Comparison of ENCODE assay signal across 1 cellular context in the genomic region with DNA sequence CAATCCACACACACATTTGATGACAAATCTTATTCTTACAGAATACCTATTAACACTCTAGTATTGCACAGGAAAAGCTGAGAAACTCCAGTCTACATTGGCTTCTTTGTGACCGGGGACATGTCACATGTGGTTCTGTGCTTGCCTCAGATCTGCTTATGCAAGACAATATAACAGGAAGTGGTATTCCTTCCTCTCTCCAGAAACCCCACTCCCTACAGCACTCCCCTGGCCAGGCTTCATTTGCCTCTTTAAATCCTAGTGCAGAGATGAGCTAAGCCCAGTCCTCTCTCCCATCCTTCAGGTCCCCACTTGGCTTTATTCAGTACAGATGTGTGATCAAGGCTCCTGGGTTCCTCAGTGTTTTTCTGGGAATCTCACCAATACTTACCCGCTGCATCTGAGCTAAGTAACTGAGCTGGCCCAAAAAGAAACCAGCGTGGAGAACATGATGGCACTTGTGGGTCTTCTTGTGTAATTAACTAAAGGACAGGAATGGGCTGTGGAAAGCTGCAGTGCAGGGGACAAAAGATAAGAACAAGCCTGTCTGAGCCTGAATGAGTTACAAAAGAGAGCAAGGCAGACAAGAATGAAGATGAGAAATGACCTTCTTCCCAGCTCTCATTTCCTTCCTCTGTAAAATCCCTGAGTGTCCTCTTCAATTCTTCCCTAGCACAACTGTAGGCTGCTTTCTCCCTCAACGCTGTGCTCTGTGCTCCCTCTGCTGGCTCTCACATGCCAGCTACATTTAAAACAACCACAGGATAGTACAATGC.
TF ChIP-seq lines count a peak whose summit lies in the region.

No MANE protein-coding gene starts in this region.

TF ChIP-seq in SK-N-SH treated with all-trans-retinoic acid at 6 μM for 48 hours, 23 proteins besides CTCF, POLR2A, EP300 and RAD21 (continued from another document):
- TF ChIP-seq TSHZ2 (CRISPR knock-in tag; IDR thresholded peaks at IDR 0.05), result no peak
- TF ChIP-seq ZC3H10 (CRISPR knock-in tag; IDR thresholded peaks at IDR 0.05), result no peak
- no peak for TF ChIP-seq ZFP30 (CRISPR knock-in tag; IDR thresholded peaks at IDR 0.05)
- no peak for TF ChIP-seq RARB (CRISPR knock-in tag; IDR thresholded peaks at IDR 0.05)
- no peak for TF ChIP-seq GLIS3 (CRISPR knock-in tag; IDR thresholded peaks at IDR 0.05)
- no peak for TF ChIP-seq ZNF8 (CRISPR knock-in tag; IDR thresholded peaks at IDR 0.05)
- TF ChIP-seq CSRNP3 (CRISPR knock-in tag; IDR thresholded peaks at IDR 0.05), result no peak
- TF ChIP-seq ISL1 (CRISPR knock-in tag; IDR thresholded peaks at IDR 0.05), result no peak
- TF ChIP-seq CSDC2 (CRISPR knock-in tag; IDR thresholded peaks at IDR 0.05), result no peak
- TF ChIP-seq ESRRG (CRISPR knock-in tag; IDR thresholded peaks at IDR 0.05), result no peak
- no peak for TF ChIP-seq ZNF565 (CRISPR knock-in tag; conservative IDR thresholded peaks at IDR 0.05; ENCODE audit: low read depth)
- TF ChIP-seq TOX (CRISPR knock-in tag; IDR thresholded peaks at IDR 0.05; ENCODE audit: borderline replicate concordance), result no peak
